27 cellular contexts compared by ENCODE assay signal in genomic region chr1:43107664-43108063, GRCh38.
"Had no signal": no experiment of that assay in that cellular context is flagged by ENCODE, and none has a peak within 500 bp of the region (broad histone marks: within the 10 kb centered on the region; RNA-seq: fewer than 3 reads in every experiment).

No MANE protein-coding gene starts in this region.

- H3K4me1 ChIP-seq: stomach, suprapubic skin, testis, thyroid gland, tibial artery, tibial nerve, transverse colon, upper lobe of left lung, upper lobe of right lung, uterus, vagina had no signal

- H3K9me3 ChIP-seq: suprapubic skin, testis, thoracic aorta, thyroid gland, upper lobe of right lung, vagina had no signal

- H3K27me3 ChIP-seq: stomach, suprapubic skin, testis, thyroid gland, tibial artery, tibial nerve, transverse colon, upper lobe of left lung, upper lobe of right lung, uterus, vagina had no signal

- FAIRE-seq: urothelium cell line had no signal

- H3K36me3 ChIP-seq: stomach, suprapubic skin, thoracic aorta, thyroid gland, tibial artery, tibial nerve, transverse colon, upper lobe of left lung, upper lobe of right lung, uterus, vagina had no signal

- ATAC-seq: stimulated activated effector memory CD8-positive, alpha-beta T cell treated with anti-CD3 and anti-CD28 coated beads, Interleukin-12 subunit alpha, Interleukin-12 subunit beta, amount 100 ng/mL, for 72 hours; stimulated activated memory B cell treated with anti-CD40 and anti-IgM and Interleukin-4, amounts not matched to agents 10 μg/mL and 1 μg/mL and 100 μg/mL, for 72 hours; stimulated activated naive B cell treated with anti-CD40 and anti-IgM and Interleukin-4, amounts not matched to agents 10 μg/mL and 1 μg/mL and 100 μg/mL, for 72 hours; stimulated activated naive CD8-positive, alpha-beta T cell treated with anti-CD3 and anti-CD28 coated beads, Interleukin-15, amount 100 ng/mL, for 72 hours; stimulated activated naive CD8-positive, alpha-beta T cell treated with anti-CD3 and anti-CD28 coated beads, Interleukin-15, Interleukin-2, amounts not matched to agents 100 U/mL and 50 U/mL, for 24 hours; upper lobe of right lung had no signal

- DNase-seq: stimulated activated CD4-positive, alpha-beta T cell treated with anti-CD3 and anti-CD28 coated beads, Interleukin-2, amount 100 ng/mL, for 48 hours; stimulated activated CD4-positive, alpha-beta T cell treated with anti-CD3 and anti-CD28 coated beads, Interleukin-4, amount 100 ng/mL, for 1 hour; stimulated activated CD4-positive, alpha-beta T cell treated with anti-CD3 and anti-CD28 coated beads, Interleukin-4, amount 100 ng/mL, for 24 hours; stimulated activated CD4-positive, alpha-beta T cell treated with anti-CD3 and anti-CD28 coated beads, Interleukin-4, amount 100 ng/mL, for 4 hours; stimulated activated CD8-positive, alpha-beta memory T cell treated with anti-CD3 and anti-CD28 coated beads, Interleukin-4, amount 100 ng/mL, for 48 hours; stimulated activated naive B cell treated with anti-CD40 and anti-IgM and Interleukin-4, amounts not matched to agents 10 μg/mL and 1 μg/mL and 100 μg/mL, for 72 hours; stimulated activated naive CD4-positive, alpha-beta T cell; stimulated activated naive CD4-positive, alpha-beta T cell treated with Interleukin-2 at 50 U/mL for 16 hours; stimulated activated naive CD8-positive, alpha-beta T cell treated with anti-CD3 and anti-CD28 coated beads, Interleukin-15, amount 100 ng/mL, for 72 hours; stimulated activated naive CD8-positive, alpha-beta T cell treated with anti-CD3 and anti-CD28 coated beads, Interleukin-15, Interleukin-2, amounts not matched to agents 100 U/mL and 50 U/mL, for 24 hours; stomach; substantia nigra; testis; thyroid gland; tibial artery; transverse colon; trophoblast cell; upper lobe of right lung; uterus had no signal

- H3K27ac ChIP-seq: stomach, suprapubic skin, testis, thoracic aorta, thyroid gland, tibial artery, tibial nerve, transverse colon, upper lobe of left lung, upper lobe of right lung, uterus, vagina had no signal

- H3K4me3 ChIP-seq: stomach, suprapubic skin, testis, thoracic aorta, thyroid gland, tibial artery, tibial nerve, transverse colon, upper lobe of left lung, upper lobe of right lung, uterus, vagina had no signal
